10 cellular contexts compared by ENCODE assay signal in the genomic region with DNA sequence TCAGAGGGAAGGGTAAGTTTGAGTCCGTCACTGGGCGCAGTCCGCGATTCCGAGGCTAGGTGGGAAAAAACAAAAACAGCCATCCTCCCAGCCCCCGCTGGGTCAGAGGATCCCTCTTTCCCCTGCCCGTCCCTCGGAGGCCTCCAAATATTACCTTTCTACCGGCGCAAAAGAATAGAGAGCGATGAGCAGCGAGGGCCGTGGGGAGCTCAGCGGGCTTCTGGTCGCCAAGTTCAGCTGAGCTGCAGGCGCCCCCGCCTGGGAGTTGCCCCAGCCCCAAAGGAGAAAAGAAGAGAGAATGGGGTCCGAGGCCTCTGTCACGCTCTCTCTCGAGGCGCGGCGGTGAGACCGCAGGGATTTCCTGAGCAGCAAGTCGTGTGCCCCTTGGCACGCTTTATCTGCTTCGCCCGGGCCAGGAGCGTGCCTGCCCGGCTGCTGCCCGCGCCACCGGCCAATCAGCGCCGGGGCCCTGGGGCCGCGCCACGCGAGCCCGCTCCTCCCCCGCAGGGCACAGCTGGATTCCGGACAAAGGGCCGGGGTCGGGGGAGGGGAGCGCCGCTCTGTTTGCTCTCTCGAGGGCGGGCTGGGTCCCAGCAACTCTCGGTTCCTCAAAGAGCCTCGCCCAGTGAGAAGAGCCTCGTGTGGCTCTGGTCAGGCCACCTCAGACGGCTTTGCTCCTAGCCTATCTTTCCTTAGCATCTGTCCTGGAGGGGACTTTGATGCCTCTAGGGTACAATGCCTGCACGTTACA. TPM values are rescaled to one million over a fixed set of nuclear protein-coding genes. Genes with fewer than 3 reads are reported as not detected.
DNase-seq lines count a peak whose midpoint lies in the region; ATAC-seq, FAIRE-seq and TF ChIP-seq lines count a peak whose summit lies in the region.
"Had no signal": no experiment of that assay in that cellular context is flagged by ENCODE, and none has a peak within 500 bp of the region (broad histone marks: within the 10 kb centered on the region; RNA-seq: fewer than 3 reads in every experiment).

A gene with protein sequence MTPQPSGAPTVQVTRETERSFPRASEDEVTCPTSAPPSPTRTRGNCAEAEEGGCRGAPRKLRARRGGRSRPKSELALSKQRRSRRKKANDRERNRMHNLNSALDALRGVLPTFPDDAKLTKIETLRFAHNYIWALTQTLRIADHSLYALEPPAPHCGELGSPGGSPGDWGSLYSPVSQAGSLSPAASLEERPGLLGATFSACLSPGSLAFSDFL (minus strand): TSS at position 367 of the 751 bp plus-strand sequence. CDS start 379 bp downstream, outside the sequence.

- no peaks in the 10 kb centered on the region for H3K9me3 Mint-ChIP-seq in activated naive CD8-positive, alpha-beta T cell treated with anti-CD3 and anti-CD28 coated beads for 36 hours
- H3K9me3 Mint-ChIP-seq in natural killer cell = no peaks in the 10 kb centered on the region

- in situ Hi-C loops in GM13977 (cut with MboI; ENCODE audit: low pct_unique_long_range_greater_than_20kb, low sequenced_read_pairs, unreplicated experiment) = no loop called here

- TF ChIP-seq CTCF in GM13977 (IDR thresholded peaks at IDR 0.05; ENCODE audit: extremely low read depth, insufficient read depth, missing control alignments) (no peak), natural killer cell (IDR thresholded peaks at IDR 0.05) (no peak), omental fat pad (IDR thresholded peaks at IDR 0.05) (no peak)

- no peak for FAIRE-seq in urothelium cell line (lab: Jason Lieb, UNC)
- FAIRE-seq: colon had no signal

- peaks cover 94% of the 10 kb centered on the region for H3K27me3 Mint-ChIP-seq in activated naive CD8-positive, alpha-beta T cell treated with anti-CD3 and anti-CD28 coated beads for 36 hours
- H3K27me3 Mint-ChIP-seq in natural killer cell (ENCODE audit: low read depth in 2 of 2) = peaks cover 52 to 73% of the 10 kb centered on the region in 2 donors

- peak; percentile 60 for ATAC-seq in HG02973 (IDR thresholded peaks at IDR 0.05; ENCODE audit: unreplicated experiment)
- peak in 1 of 3 donors; percentile 36 for ATAC-seq in natural killer cell
- no peak for ATAC-seq in HG03378 (IDR thresholded peaks at IDR 0.05; ENCODE audit: unreplicated experiment)
- no peak for ATAC-seq in omental fat pad (ENCODE audit: low FRiP score)

- H3K27ac Mint-ChIP-seq in activated naive CD8-positive, alpha-beta T cell treated with anti-CD3 and anti-CD28 coated beads for 36 hours = no peak within 1 kb of the TSS
- no peak within 1 kb of the TSS for H3K27ac Mint-ChIP-seq in natural killer cell

- no peaks in the 10 kb centered on the region for H3K36me3 Mint-ChIP-seq in activated naive CD8-positive, alpha-beta T cell treated with anti-CD3 and anti-CD28 coated beads for 36 hours
- no peaks in the 10 kb centered on the region for H3K36me3 Mint-ChIP-seq in natural killer cell

- DNase-seq in GM13977 (ENCODE audit: low spot score) (peak; percentile 78), natural killer cell (no peak), urothelium cell line (ENCODE audit: low spot score) (no peak), mesenteric fat pad (ENCODE audit: low spot score) (no peak), omental fat pad (ENCODE audit: low spot score) (no peak)
- no peak for DNase-seq in activated naive CD8-positive, alpha-beta T cell treated with anti-CD3 and anti-CD28 coated beads for 36 hours

- peaks cover 21% of the 10 kb centered on the region for H3K4me1 Mint-ChIP-seq in activated naive CD8-positive, alpha-beta T cell treated with anti-CD3 and anti-CD28 coated beads for 36 hours
- peaks cover 14 to 19% of the 10 kb centered on the region in 2 donors for H3K4me1 Mint-ChIP-seq in natural killer cell

- intact Hi-C loops in natural killer cell (cut with micrococcal nuclease) = no loop called here

- H3K4me3 Mint-ChIP-seq in activated naive CD8-positive, alpha-beta T cell treated with anti-CD3 and anti-CD28 coated beads for 36 hours = peak within 1 kb of the TSS; percentile 72
- H3K4me3 Mint-ChIP-seq in natural killer cell = peak within 1 kb of the TSS; percentile 78

RNA-seq across cellular contexts. Expression of the gene that starts here (rescaled TPM):
- under 1 TPM; 0.20 to 0.21 TPM for total RNA-seq in activated naive CD8-positive, alpha-beta T cell treated with anti-CD3 and anti-CD28 coated beads for 36 hours
- not detected for total RNA-seq in natural killer cell
- total RNA-seq in mesenteric fat pad = 0.71 TPM
- total RNA-seq in omental fat pad = 1 to 10 TPM in 1 of 4 donors, under 1 TPM in 1, not detected in 2; 0.60 to 1.1 TPM
- total RNA-seq: HT1080 had no signal
